8 cellular contexts compared by ENCODE assay signal in genomic region chr22:17237031-17237668, GRCh38. TPM values are rescaled to one million over a fixed set of nuclear protein-coding genes. Genes with fewer than 3 reads are reported as not detected.
DNase-seq lines count a peak whose midpoint lies in the region; FAIRE-seq and TF ChIP-seq lines count a peak whose summit lies in the region.

No MANE protein-coding gene starts in this region.

- peaks cover 21% of the 10 kb centered on the region for H3K4me1 ChIP-seq in HUES64 (ENCODE audit: insufficient read depth, low read length)

- peaks cover 10 to 12% of the 10 kb centered on the region in 2 donors for H3K4me1 Mint-ChIP-seq in immature natural killer cell

- CTCF ChIA-PET in GM10248 (lab: Yijun Ruan, JAX), result interaction anchor here (1.1 to 5.8 kb wide), 3 partner anchors 9 to 65 kb away, joined by 3 to 27 read pairs (median 13); partner anchors contain the start of gene ADA2

- H3K9me3 Mint-ChIP-seq in immature natural killer cell, result no peaks in the 10 kb centered on the region

- no peaks in the 10 kb centered on the region for H3K36me3 ChIP-seq in HUES64 (ENCODE audit: insufficient read depth, low read length)

- no peak overlapping the region for H3K4me3 ChIP-seq in HUES64 (ENCODE audit: low read length)

- no peak for TF ChIP-seq CTCF in GM10248 (IDR thresholded peaks at IDR 0.05; ENCODE audit: control extremely low read depth, extremely low read depth, low read depth, missing control alignments)
- no peak for TF ChIP-seq CTCF in GM20000 (IDR thresholded peaks at IDR 0.05; ENCODE audit: extremely low read depth, missing control alignments)
- no peak for TF ChIP-seq CTCF in D721Med (IDR thresholded peaks at IDR 0.05; ENCODE audit: insufficient read depth, missing control alignments)

- H3K9ac ChIP-seq in HUES64 (ENCODE audit: low read depth, low read length), result no peak overlapping the region

- H3K4me3 Mint-ChIP-seq in immature natural killer cell, result peak overlapping the region; percentile 80 to 90 (median 87)

- peak overlapping the region; percentile 84 to 95 (median 93) for H3K27ac Mint-ChIP-seq in immature natural killer cell

- POLR2A ChIA-PET in GM10248 (lab: Yijun Ruan, JAX), result no interaction called here

- no peaks in the 10 kb centered on the region for H3K9me3 ChIP-seq in HUES64 (ENCODE audit: insufficient read depth, low read depth, low read length)

- DNase-seq in GM10248 (ENCODE audit: extremely low spot score) (peak; percentile 84), GM20000 (ENCODE audit: low spot score) (peak; percentile 75), immature natural killer cell (peak; percentile 46 to 49 (median 47)), D721Med (ENCODE audit: insufficient read length, low spot score) (no peak), activated gamma-delta T cell treated with Interleukin-2 at 50 U/mL for 16 hours (no peak)
- no peak for DNase-seq in stimulated activated CD4-positive, alpha-beta T cell treated with anti-CD3 and anti-CD28 coated beads, Interleukin-12 subunit alpha, Interleukin-12 subunit beta, amount 100 ng/mL, for 4 hours
- DNase-seq in NK-92 treated with Interleukin-12 subunit alpha and Interleukin-12 subunit beta, amount 100 ng/mL, for 24 hours (lab: John Stamatoyannopoulos, UW), result no peak

- H3K27ac ChIP-seq in HUES64 (ENCODE audit: low read depth, low read length), result peak overlapping the region; percentile 60; the same call in 1 of the 2 replicates

- no peaks in the 10 kb centered on the region for H3K36me3 Mint-ChIP-seq in immature natural killer cell

- H3K27me3 Mint-ChIP-seq in immature natural killer cell (ENCODE audit: low read depth in 3 of 3), result peaks cover 0 to 2% (median 0%) of the 10 kb centered on the region in 3 donors

- FAIRE-seq in D721Med (lab: Jason Lieb, UNC), result no peak

- no peaks in the 10 kb centered on the region for H3K27me3 ChIP-seq in HUES64 (ENCODE audit: insufficient read depth, low read length)

- WGBS in HUES64, result 88% methylated on average over 9 of the region's 9 CpGs

RNA-seq across cellular contexts. Expression of gene ADA2, which starts 17.9 kb away (rescaled TPM):
- 11.8 TPM for polyA plus RNA-seq in HUES64 (2013, experiment 1 of 2)
- polyA plus RNA-seq in HUES64 (2013, experiment 2 of 2), result 13.6 TPM
- polyA plus RNA-seq in immature natural killer cell, result 100 to 1,000 TPM in 2 of 3 donors, 10 to 100 TPM in 1; 45.2 to 128 (median 104) TPM

Comparison
In these comparisons a context has a peak if more than half of its experiments do, and no peak if none do; other contexts are left out.
1. DNase-seq: peak in GM10248 (single experiment), GM20000 (single experiment) and immature natural killer cell (3 of 3); none in D721Med (single experiment), activated gamma-delta T cell treated with Interleukin-2 at 50 U/mL for 16 hours (single experiment), stimulated activated CD4-positive, alpha-beta T cell treated with anti-CD3 and anti-CD28 coated beads, Interleukin-12 subunit alpha, Interleukin-12 subunit beta, amount 100 ng/mL, for 4 hours (single experiment) and NK-92 treated with Interleukin-12 subunit alpha and Interleukin-12 subunit beta, amount 100 ng/mL, for 24 hours (single experiment).